ENCODE assay signal across 8 cellular contexts in the genomic region with DNA sequence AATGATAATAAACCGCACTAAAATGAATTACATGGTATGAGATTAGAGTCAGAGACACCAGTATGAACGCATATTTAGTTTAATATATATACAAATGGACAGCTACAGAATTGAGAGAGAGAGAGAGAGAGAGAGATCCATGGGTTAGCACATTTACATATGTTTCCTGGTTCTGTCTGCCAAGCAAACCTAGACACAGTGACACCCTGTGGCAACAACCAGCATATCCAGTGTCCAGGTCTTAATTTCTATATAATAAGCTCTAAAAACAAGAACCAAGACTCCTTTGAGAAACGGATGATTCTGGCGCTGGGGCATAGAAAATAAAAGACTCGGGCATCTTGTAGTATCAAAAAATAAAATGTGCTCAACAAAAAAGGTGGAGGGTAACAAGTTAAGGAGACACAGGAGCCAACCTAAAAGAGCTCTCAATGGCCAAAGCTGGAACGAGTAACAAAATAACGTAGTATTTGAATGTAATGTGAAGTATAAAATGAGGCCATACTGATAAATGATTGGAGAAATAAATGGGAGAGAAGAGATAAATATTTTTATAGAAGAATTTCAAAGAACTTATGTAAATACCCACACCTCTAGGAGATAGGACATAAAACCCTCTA.
DNase-seq lines count a peak whose midpoint lies in the region; ATAC-seq and TF ChIP-seq lines count a peak whose summit lies in the region.

No MANE protein-coding gene starts in this region.

- no peak overlapping the region for H3K4me3 Mint-ChIP-seq in CD8-positive, alpha-beta T cell

- peaks cover 5% of the 10 kb centered on the region for H3K36me3 Mint-ChIP-seq in CD8-positive, alpha-beta T cell

- H3K4me3 ChIP-seq in CD8-positive, alpha-beta T cell (ENCODE audit: low read depth, low read length): no peak overlapping the region
- H3K4me3 ChIP-seq in foreskin fibroblast (ENCODE audit: low read depth in 1 of 2, low read length in 2 of 2): no peak overlapping the region
- H3K4me3 ChIP-seq in retinal pigment epithelial cell (ENCODE audit: low read length): no peak overlapping the region

- no peaks in the 10 kb centered on the region for H3K9me3 Mint-ChIP-seq in CD8-positive, alpha-beta T cell

- DNase-seq in CD8-positive, alpha-beta T cell: peak in 5 of 7 experiments; percentile 6 to 51 (median 25)
- DNase-seq in NCI-H69 (lab: John Stamatoyannopoulos, UW) (peak; percentile 79), activated T-cell treated with anti-CD3 and anti-CD28 coated beads for 24 hours (ENCODE audit: low read depth) (peak; percentile 26), foreskin fibroblast (peak; percentile 57 to 79), retinal pigment epithelial cell (ENCODE audit: low read depth) (peak; percentile 24), NCI-H510A treated with DMSO at 0.1 percent for 48 hours (lab: John Stamatoyannopoulos, UW) (no peak)

- ATAC-seq in CD8-positive, alpha-beta T cell: peak; percentile 79
- peak; percentile 97 for ATAC-seq in GM19035 (IDR thresholded peaks at IDR 0.05; ENCODE audit: unreplicated experiment)
- peak; percentile 83 for ATAC-seq in HG03139 (IDR thresholded peaks at IDR 0.05; ENCODE audit: unreplicated experiment)

- peaks cover 9% of the 10 kb centered on the region for H3K4me1 Mint-ChIP-seq in CD8-positive, alpha-beta T cell (ENCODE audit: low read depth)

- no peaks in the 10 kb centered on the region for H3K4me1 ChIP-seq in CD8-positive, alpha-beta T cell (ENCODE audit: insufficient read depth, low read length)

- CTCF ChIA-PET in CD8-positive, alpha-beta T cell (lab: Charles Lee): interaction anchor here (0.6 to 3.5 kb wide), 19 partner anchors 9 to 890 kb away, joined by 3 to 12 read pairs (median 4); no protein-coding TSS in a partner anchor

- POLR2A ChIA-PET in CD8-positive, alpha-beta T cell (lab: Charles Lee): interaction anchor here (0.6 to 1.3 kb wide), 3 partner anchors 67 to 110 kb away, joined by 3 read pairs; no protein-coding TSS in a partner anchor

- TF ChIP-seq CTCF in CD8-positive, alpha-beta T cell (IDR thresholded peaks at IDR 0.05): peak; percentile 47
- TF ChIP-seq CTCF in foreskin fibroblast (IDR thresholded peaks at IDR 0.05; ENCODE audit: low read depth, low read length) (peak; percentile 58), retinal pigment epithelial cell (conservative IDR thresholded peaks at IDR 0.05; ENCODE audit: low read depth, low read length) (peak; percentile 78)

- H3K27me3 Mint-ChIP-seq in CD8-positive, alpha-beta T cell (ENCODE audit: low read depth): no peaks in the 10 kb centered on the region

- H3K9me3 ChIP-seq in CD8-positive, alpha-beta T cell (ENCODE audit: low read length): no peaks in the 10 kb centered on the region

- no peak overlapping the region for H3K27ac Mint-ChIP-seq in CD8-positive, alpha-beta T cell

- H3K27ac ChIP-seq in CD8-positive, alpha-beta T cell (ENCODE audit: low read depth, low read length): no peak overlapping the region

- intact Hi-C loops in CD8-positive, alpha-beta T cell (cut with DNase I, micrococcal nuclease): loop anchor here (1.0 to 5.0 kb wide), 3 partner anchors 109 to 584 kb away; no protein-coding TSS in a partner anchor

- H3K36me3 ChIP-seq in CD8-positive, alpha-beta T cell (ENCODE audit: insufficient read depth, low read length): no peaks in the 10 kb centered on the region

- H3K27me3 ChIP-seq in CD8-positive, alpha-beta T cell (ENCODE audit: insufficient read depth, low read length): no peaks in the 10 kb centered on the region
